ENCODE assay signal across 8 cellular contexts in the genomic region with DNA sequence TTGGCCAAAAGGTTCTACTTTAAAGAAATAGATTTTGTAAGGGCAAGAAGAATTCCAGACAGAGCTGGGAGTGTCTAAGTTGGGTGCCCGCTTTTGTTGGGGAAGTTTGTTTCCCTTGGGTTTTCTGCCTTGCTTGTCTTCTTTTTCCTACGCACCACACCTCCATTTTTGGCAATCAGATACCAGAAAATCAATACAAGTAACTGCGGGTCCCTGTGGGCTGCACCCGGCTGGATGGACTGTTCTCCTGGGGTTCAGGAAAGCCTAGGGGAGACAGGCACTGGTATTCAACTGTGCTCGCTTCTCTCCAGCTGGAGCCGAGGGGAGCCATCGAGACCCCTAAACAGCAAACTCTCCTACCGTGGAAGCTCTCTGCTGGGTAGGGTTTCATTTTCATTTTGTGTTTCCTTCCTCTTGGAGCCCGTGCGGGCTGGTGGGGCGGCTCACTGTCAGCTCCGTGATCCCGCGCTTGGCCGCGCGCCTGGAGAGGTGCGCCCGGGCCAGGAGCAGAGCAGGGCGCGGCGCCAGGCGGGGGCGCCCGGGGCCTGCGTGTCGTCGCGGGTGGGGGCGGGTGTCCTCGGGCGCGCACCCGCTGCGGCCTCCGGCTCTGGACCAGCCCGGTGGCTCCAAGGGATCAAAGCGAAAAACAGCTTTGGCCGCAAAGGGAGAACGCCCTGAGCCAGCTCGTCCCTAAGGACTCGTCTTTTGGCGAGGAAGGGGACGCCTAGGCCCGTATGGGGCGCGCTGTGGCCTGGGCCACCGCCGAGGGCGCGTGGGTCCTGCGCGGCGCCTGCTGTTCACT.
DNase-seq lines count a peak whose midpoint lies in the region; ATAC-seq, FAIRE-seq and TF ChIP-seq lines count a peak whose summit lies in the region.

No MANE protein-coding gene starts in this region.

- peak overlapping the region; percentile 72 for H3K4me3 Mint-ChIP-seq in activated T-helper 2 cell treated with anti-CD3 and anti-CD28 coated beads, Interferon-gamma antibody, Interleukin-2, Interleukin-4, amounts not matched to agents 10 μg/mL and 5 μg/mL and 100 μg/mL, durations not matched to agents 14 hours and 24 hours and 36 hours (ENCODE audit: low read depth)

- peaks cover 4% of the 10 kb centered on the region for H3K4me1 Mint-ChIP-seq in activated T-helper 2 cell treated with anti-CD3 and anti-CD28 coated beads, Interferon-gamma antibody, Interleukin-2, Interleukin-4, amounts not matched to agents 10 μg/mL and 5 μg/mL and 100 μg/mL, durations not matched to agents 14 hours and 24 hours and 36 hours (ENCODE audit: low read depth)

- intact Hi-C loops in activated T-helper 2 cell treated with anti-CD3 and anti-CD28 coated beads, Interferon-gamma antibody, Interleukin-2, Interleukin-4, amounts not matched to agents 10 μg/mL and 5 μg/mL and 100 μg/mL, durations not matched to agents 14 hours and 24 hours and 36 hours (cut with micrococcal nuclease), result no loop called here
- intact Hi-C loops in left cardiac atrium (cut with DNase I) (no loop called here), pancreas (cut with DNase I) (no loop called here), OCI-LY7 (cut with micrococcal nuclease; ENCODE audit: unreplicated experiment) (no loop called here)

- H3K9me3 ChIP-seq in pancreas (no peaks in the 10 kb centered on the region), OCI-LY7 (ENCODE audit: low read length) (no peaks in the 10 kb centered on the region)

- no peaks in the 10 kb centered on the region for H3K79me2 ChIP-seq in OCI-LY7 (ENCODE audit: insufficient read depth, low read depth, low read length)

- peaks cover 9% of the 10 kb centered on the region for H3K27me3 Mint-ChIP-seq in activated T-helper 2 cell treated with anti-CD3 and anti-CD28 coated beads, Interferon-gamma antibody, Interleukin-2, Interleukin-4, amounts not matched to agents 10 μg/mL and 5 μg/mL and 100 μg/mL, durations not matched to agents 14 hours and 24 hours and 36 hours (ENCODE audit: low read depth)

- no TSS peak for BruUV-seq in OCI-LY7 (replicated peaks; lab: Mats Ljungman, UMichigan)

- no peaks in the 10 kb centered on the region for H3K27me3 ChIP-seq in pancreas

- H3K4me1 ChIP-seq in pancreas (no peaks in the 10 kb centered on the region), OCI-LY7 (ENCODE audit: insufficient read depth, low read length, poor library complexity, severe bottlenecking) (no peaks in the 10 kb centered on the region)

- H3K36me3 ChIP-seq in pancreas, result no peaks in the 10 kb centered on the region
- no peaks in the 10 kb centered on the region for H3K36me3 ChIP-seq in OCI-LY7 (ENCODE audit: insufficient read depth, low read length)

- TF ChIP-seq CTCF in C4-2B (conservative IDR thresholded peaks at IDR 0.05) (no peak; the same call in 1 of the 2 replicates), HFF-Myc (IDR thresholded peaks at IDR 0.05; ENCODE audit: low read depth, low read length, missing control alignments) (no peak), pancreas (IDR thresholded peaks at IDR 0.05) (no peak), OCI-LY7 (conservative IDR thresholded peaks at IDR 0.05; ENCODE audit: low read length) (no peak)

- H3K4me2 ChIP-seq in OCI-LY7 (ENCODE audit: low read length), result no peak overlapping the region

- H3K27ac ChIP-seq in C4-2B (peak overlapping the region; percentile 56), pancreas (peak overlapping the region; percentile 30 to 82 (median 60)), OCI-LY7 (ENCODE audit: low read depth, low read length, poor library complexity, severe bottlenecking) (no peak overlapping the region)

- H3K9me3 Mint-ChIP-seq in activated T-helper 2 cell treated with anti-CD3 and anti-CD28 coated beads, Interferon-gamma antibody, Interleukin-2, Interleukin-4, amounts not matched to agents 10 μg/mL and 5 μg/mL and 100 μg/mL, durations not matched to agents 14 hours and 24 hours and 36 hours, result no peaks in the 10 kb centered on the region

- H2AFZ ChIP-seq in OCI-LY7 (ENCODE audit: low read length), result no peak overlapping the region

- peak; percentile 93 to 97 for ATAC-seq in left cardiac atrium
- ATAC-seq in pancreas, result peak; percentile 93 to 97 (median 96)
- ATAC-seq in GM21367 (IDR thresholded peaks at IDR 0.05; ENCODE audit: unreplicated experiment), result no peak

- DNase-seq in HFF-Myc (ENCODE audit: extremely low read depth, low read depth) (no peak), left cardiac atrium (peak; percentile 79), pancreas (peak; percentile 71 to 88 (median 77)), OCI-LY7 (ENCODE audit: low spot score) (no peak), NCI-H510A (lab: John Stamatoyannopoulos, UW) (no peak)
- peak; percentile 14 for DNase-seq in activated T-helper 2 cell treated with anti-CD3 and anti-CD28 coated beads, Interferon-gamma antibody, Interleukin-2, Interleukin-4, amounts not matched to agents 10 μg/mL and 5 μg/mL and 100 μg/mL, durations not matched to agents 14 hours and 24 hours and 36 hours (ENCODE audit: low spot score)

- H3K4me3 ChIP-seq in HFF-Myc (replicated peaks; ENCODE audit: low read depth, low read length) (peak overlapping the region; percentile 32), pancreas (peak overlapping the region; percentile 23 to 64 (median 42)), OCI-LY7 (ENCODE audit: low read depth, low read length, poor library complexity, severe bottlenecking) (no peak overlapping the region)

- no peaks in the 10 kb centered on the region for H4K20me1 ChIP-seq in OCI-LY7 (ENCODE audit: insufficient read depth, low read length)

- H3K27ac Mint-ChIP-seq in activated T-helper 2 cell treated with anti-CD3 and anti-CD28 coated beads, Interferon-gamma antibody, Interleukin-2, Interleukin-4, amounts not matched to agents 10 μg/mL and 5 μg/mL and 100 μg/mL, durations not matched to agents 14 hours and 24 hours and 36 hours, result no peak overlapping the region

- CTCF ChIA-PET in OCI-LY7 (lab: Charles Lee; ENCODE audit: unreplicated experiment), result no interaction called here

- FAIRE-seq in pancreas (lab: Jason Lieb, UNC), result no peak

- WGBS in pancreas, 2 donors, result 1 to 2% methylated on average over 54 of the region's 54 CpGs

- POLR2A ChIA-PET in OCI-LY7 (lab: Charles Lee), result no interaction called here

- no peaks in the 10 kb centered on the region for H3K9me2 ChIP-seq in OCI-LY7 (ENCODE audit: insufficient read depth, low read length)

- H3K36me3 Mint-ChIP-seq in activated T-helper 2 cell treated with anti-CD3 and anti-CD28 coated beads, Interferon-gamma antibody, Interleukin-2, Interleukin-4, amounts not matched to agents 10 μg/mL and 5 μg/mL and 100 μg/mL, durations not matched to agents 14 hours and 24 hours and 36 hours (ENCODE audit: low read depth), result no peaks in the 10 kb centered on the region

Comparison
In these comparisons a context has a peak if more than half of its experiments do, and no peak if none do; other contexts are left out.
1. DNase-seq: peak in activated T-helper 2 cell treated with anti-CD3 and anti-CD28 coated beads, Interferon-gamma antibody, Interleukin-2, Interleukin-4, amounts not matched to agents 10 μg/mL and 5 μg/mL and 100 μg/mL, durations not matched to agents 14 hours and 24 hours and 36 hours (single experiment), left cardiac atrium (single experiment) and pancreas (6 of 6); none in HFF-Myc (single experiment), OCI-LY7 (single experiment) and NCI-H510A (single experiment).